19 cellular contexts compared by ENCODE assay signal in genomic region chr18:7330041-7330440, GRCh38.
"Had no signal": no experiment of that assay in that cellular context is flagged by ENCODE, and none has a peak within 500 bp of the region (broad histone marks: within the 10 kb centered on the region; RNA-seq: fewer than 3 reads in every experiment).

No MANE protein-coding gene starts in this region.

- H3K27me3 ChIP-seq: esophagus muscularis mucosa, foreskin keratinocyte, gastroesophageal sphincter, heart left ventricle, hepatocyte, left lung had no signal

- H3K27me3 Mint-ChIP-seq: effector memory CD8-positive, alpha-beta T cell had no signal

- H3K9me3 Mint-ChIP-seq: endodermal cell, mesothelial cell of epicardium had no signal

- H3K36me3 Mint-ChIP-seq: immature natural killer cell, mesothelial cell of epicardium had no signal

- H3K27ac Mint-ChIP-seq: effector memory CD8-positive, alpha-beta T cell; endodermal cell; immature natural killer cell; mesothelial cell of epicardium had no signal

- H3K4me3 ChIP-seq: coronary artery, esophagus muscularis mucosa, gastroesophageal sphincter, heart left ventricle, hepatocyte, left lung, lower lobe of right lung, mucosa of descending colon had no signal

- DNase-seq: dermis blood vessel endothelial cell; effector CD8-positive, alpha-beta T cell; effector memory CD8-positive, alpha-beta T cell; endodermal cell; foreskin keratinocyte; heart left ventricle; hypothalamus; immature natural killer cell; left cardiac atrium; left lung; left ventricle myocardium superior; lower lobe of right lung; mesenchymal stem cell; mucosa of descending colon had no signal

- H3K4me1 Mint-ChIP-seq: endodermal cell, immature natural killer cell had no signal

- H3K4me3 Mint-ChIP-seq: effector memory CD8-positive, alpha-beta T cell; endodermal cell; immature natural killer cell; mesothelial cell of epicardium had no signal

- H3K27ac ChIP-seq: coronary artery, esophagus muscularis mucosa, foreskin keratinocyte, gastroesophageal sphincter, heart left ventricle, hepatocyte, left lung, lower lobe of right lung had no signal
